Comparison of ENCODE assay signal across 11 cellular contexts in genomic region chr6:12595161-12595792, GRCh38.
DNase-seq lines count a peak whose midpoint lies in the region; ATAC-seq and TF ChIP-seq lines count a peak whose summit lies in the region.
"Had no signal": no experiment of that assay in that cellular context is flagged by ENCODE, and none has a peak within 500 bp of the region (broad histone marks: within the 10 kb centered on the region; RNA-seq: fewer than 3 reads in every experiment).

No MANE protein-coding gene starts in this region.

- DNase-seq in AG08396 (ENCODE audit: low spot score) (peak; percentile 17), cardiac fibroblast (ENCODE audit: low read depth in 2 of 2) (peak; percentile 61 to 88), posterior cingulate gyrus (no peak), COLO829 (ENCODE audit: low spot score) (no peak), NCI-H2029 treated with DMSO at 0.1 percent for 48 hours (lab: John Stamatoyannopoulos, UW) (no peak), NCI-H510A (lab: John Stamatoyannopoulos, UW) (no peak)
- DNase-seq: CD4-positive, CD25-positive, alpha-beta regulatory T cell; Right ventricle myocardium superior had no signal

- TF ChIP-seq CTCF in cardiac fibroblast (IDR thresholded peaks at IDR 0.05; ENCODE audit: low read depth, low read length), result no peak

- intact Hi-C loops in posterior cingulate gyrus (cut with DNase I), result no loop called here

- H3K4me3 ChIP-seq in cardiac fibroblast (replicated peaks in 1 of 2; ENCODE audit: low read depth in 2 of 2, low read length in 2 of 2), result no peak overlapping the region
- H3K4me3 ChIP-seq: adrenal gland had no signal

- ATAC-seq in GM19463 (IDR thresholded peaks at IDR 0.05; ENCODE audit: unreplicated experiment) (peak; percentile 49), HG03469 (IDR thresholded peaks at IDR 0.05; ENCODE audit: unreplicated experiment) (peak; percentile 42)

Comparison
In these comparisons a context has a peak if more than half of its experiments do, and no peak if none do; other contexts are left out.
1. DNase-seq: peak in AG08396 (single experiment) and cardiac fibroblast (2 of 2); none in posterior cingulate gyrus (0 of 10), COLO829 (single experiment), NCI-H2029 treated with DMSO at 0.1 percent for 48 hours (single experiment) and NCI-H510A (single experiment).